Comparison of ENCODE assay signal across 8 cellular contexts in the genomic region with DNA sequence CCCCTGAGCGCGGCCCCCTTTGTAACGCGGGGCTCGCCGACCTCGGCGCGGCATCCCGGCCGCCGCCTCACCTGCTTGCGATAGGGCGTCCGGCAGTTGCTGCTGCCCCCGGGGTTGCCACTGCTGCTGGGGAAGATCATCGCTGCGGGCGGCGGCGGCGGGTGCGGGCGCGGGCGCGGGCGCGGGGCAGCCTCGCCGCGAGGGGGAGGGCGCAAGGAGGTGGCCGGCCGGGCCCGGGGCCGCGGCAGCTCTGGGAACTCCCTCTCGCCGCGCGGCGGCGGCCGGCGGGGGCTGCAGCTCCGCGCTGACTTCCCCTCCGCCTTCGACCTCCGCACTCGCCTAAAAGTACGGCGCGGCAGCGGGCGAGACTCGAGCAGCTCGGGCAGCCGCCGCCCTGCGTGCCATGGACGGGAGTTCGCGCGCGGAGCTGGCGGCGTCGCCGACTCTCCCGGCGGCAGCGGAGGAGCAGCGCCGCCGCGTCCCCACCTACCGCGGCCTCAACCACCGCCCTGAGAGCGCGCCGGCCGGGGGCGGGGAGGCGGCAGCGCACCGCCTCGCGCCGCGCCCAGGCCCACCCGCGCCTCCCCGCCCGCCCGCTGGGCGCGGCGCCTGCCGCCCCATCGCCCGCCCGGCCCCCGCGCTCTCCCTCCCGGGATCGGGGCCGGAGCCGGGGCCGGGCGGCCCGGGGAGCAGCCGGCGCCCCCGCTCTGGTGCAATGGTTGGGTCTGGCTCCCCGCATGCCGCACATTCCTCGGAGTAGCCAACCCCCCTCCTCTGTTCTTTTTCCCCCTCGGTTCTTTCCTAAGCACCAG.
DNase-seq lines count a peak whose midpoint lies in the region; ATAC-seq and TF ChIP-seq lines count a peak whose summit lies in the region.

No MANE protein-coding gene starts in this region.

- H3K9ac ChIP-seq in PC-3 (ENCODE audit: low read length), result peak overlapping the region; percentile 88

- H3K9me3 ChIP-seq in PC-3 (ENCODE audit: low read length) (no peaks in the 10 kb centered on the region), gastroesophageal sphincter (no peaks in the 10 kb centered on the region), neutrophil (no peaks in the 10 kb centered on the region)

- H3K4me2 ChIP-seq in PC-3 (ENCODE audit: low read length), result peak overlapping the region; percentile 95

- peak; percentile 80 to 83 for TF ChIP-seq POLR2A in gastroesophageal sphincter (IDR thresholded peaks at IDR 0.05)

- H3K79me2 ChIP-seq in PC-3 (ENCODE audit: low read length), result peaks cover 84% of the 10 kb centered on the region

- no peaks in the 10 kb centered on the region for H3F3A ChIP-seq in PC-3 (ENCODE audit: low read length, unreplicated experiment)

- CTCF ChIA-PET in AG04449 (lab: Yijun Ruan, JAX), result interaction anchor here (0.7 to 1.5 kb wide), 4 partner anchors 12 to 133 kb away, joined by 3 to 4 read pairs (median 4); no protein-coding TSS in a partner anchor
- CTCF ChIA-PET in PC-3 (lab: Charles Lee), result no interaction called here

- POLR2A ChIA-PET in AG04449 (lab: Yijun Ruan, JAX), result interaction anchor here (0.7 to 2.0 kb wide), 4 partner anchors 10 to 137 kb away, joined by 3 to 6 read pairs (median 4); no protein-coding TSS in a partner anchor
- POLR2A ChIA-PET in PC-3 (lab: Charles Lee; ENCODE audit: unreplicated experiment), result no interaction called here

- no TSS peak for BruUV-seq in PC-3 (replicated peaks; lab: Mats Ljungman, UMichigan)

- H3K27me3 ChIP-seq in PC-3 (ENCODE audit: low read length) (no peaks in the 10 kb centered on the region), gastroesophageal sphincter (no peaks in the 10 kb centered on the region), neutrophil (no peaks in the 10 kb centered on the region)

- H3K27ac ChIP-seq in PC-3 (ENCODE audit: low read length) (peak overlapping the region; percentile 70), gastroesophageal sphincter (peak overlapping the region; percentile 97 to 100 (median 98)), neutrophil (peak overlapping the region; percentile 97), urinary bladder (ENCODE audit: low read depth) (peak overlapping the region; percentile 97)

- H3K4me1 ChIP-seq in PC-3 (ENCODE audit: insufficient read depth, low read length) (peaks cover 67% of the 10 kb centered on the region), gastroesophageal sphincter (peaks cover 18 to 77% (median 22%) of the 10 kb centered on the region in 3 donors), neutrophil (ENCODE audit: control insufficient read depth in 1 of 2, insufficient read depth in 1 of 2, low read depth in 1 of 2, low read length in 1 of 2) (peaks cover 63 to 64% of the 10 kb centered on the region in 2 experiments), urinary bladder (ENCODE audit: insufficient read depth) (no peaks in the 10 kb centered on the region)

- TF ChIP-seq CTCF in AG04449 (IDR thresholded peaks at IDR 0.05; ENCODE audit: insufficient read depth, low read length, missing control alignments), result no peak
- TF ChIP-seq CTCF in PC-3 (conservative IDR thresholded peaks at IDR 0.05; ENCODE audit: low read depth, low read length), result no peak
- peak in 3 of 4 experiments; percentile 38 to 64 (median 56) for TF ChIP-seq CTCF in gastroesophageal sphincter (IDR thresholded peaks at IDR 0.05)
- TF ChIP-seq CTCF in neutrophil (IDR thresholded peaks at IDR 0.05), result peak; percentile 57

- H3K36me3 ChIP-seq in PC-3 (ENCODE audit: low read depth, low read length) (no peaks in the 10 kb centered on the region), gastroesophageal sphincter (no peaks in the 10 kb centered on the region), neutrophil (no peaks in the 10 kb centered on the region), urinary bladder (ENCODE audit: insufficient read depth) (no peaks in the 10 kb centered on the region)

- ATAC-seq in GM18868 (IDR thresholded peaks at IDR 0.05; ENCODE audit: unreplicated experiment), result peak; percentile 65
- peak; percentile 42 for ATAC-seq in HG03097 (IDR thresholded peaks at IDR 0.05; ENCODE audit: low FRiP score, unreplicated experiment)
- ATAC-seq in PC-3, result peak; percentile 65
- peak; percentile 90 for ATAC-seq in gastroesophageal sphincter

- DNase-seq in AG04449 (ENCODE audit: low read depth, low spot score), result no peak
- peak; percentile 60 for DNase-seq in PC-3
- peak; percentile 52 for DNase-seq in activated gamma-delta T cell treated with Interleukin-2 at 50 U/mL for 16 hours

- peak overlapping the region; percentile 32 for H2AFZ ChIP-seq in PC-3 (ENCODE audit: low read length)

- intact Hi-C loops in PC-3 (cut with micrococcal nuclease), result loop anchor here (5.0 kb wide), 1 partner anchor 50 kb away; no protein-coding TSS in a partner anchor

- no peaks in the 10 kb centered on the region for H3K9me2 ChIP-seq in PC-3 (replicated peaks; ENCODE audit: low read length)

- H3K4me3 ChIP-seq in AG04449 (ENCODE audit: low read depth, low read length) (peak overlapping the region; percentile 73), PC-3 (ENCODE audit: low read length) (peak overlapping the region; percentile 77), gastroesophageal sphincter (peak overlapping the region; percentile 84 to 99), neutrophil (ENCODE audit: low read depth in 1 of 2, low read length in 1 of 2) (peak overlapping the region; percentile 72 to 85), urinary bladder (ENCODE audit: low read depth, low read length) (peak overlapping the region; percentile 99)

- WGBS in gastroesophageal sphincter (ENCODE audit: low coverage in 1 of 2), 2 donors, result 0% methylated on average over 1 of the region's 121 CpGs
- WGBS in urinary bladder, result 1% methylated on average over 118 of the region's 121 CpGs

- H4K20me1 ChIP-seq in PC-3 (ENCODE audit: low read length), result peaks cover 10% of the 10 kb centered on the region; the same call in 1 of the 2 replicates

- TF ChIP-seq EP300 in gastroesophageal sphincter (IDR thresholded peaks at IDR 0.05), result no peak

Comparison
In these comparisons a context has a peak if more than half of its experiments do, and no peak if none do; other contexts are left out.
1. CTCF ChIP-seq: peak in gastroesophageal sphincter (3 of 4) and neutrophil (single experiment); none in AG04449 (single experiment) and PC-3 (single experiment).
2. Peak in every context shown above with its lines, with median percentiles within 50 percentile points of each other: H3K4me3 ChIP-seq, ATAC-seq and H3K27ac ChIP-seq.